In the genomic region with DNA sequence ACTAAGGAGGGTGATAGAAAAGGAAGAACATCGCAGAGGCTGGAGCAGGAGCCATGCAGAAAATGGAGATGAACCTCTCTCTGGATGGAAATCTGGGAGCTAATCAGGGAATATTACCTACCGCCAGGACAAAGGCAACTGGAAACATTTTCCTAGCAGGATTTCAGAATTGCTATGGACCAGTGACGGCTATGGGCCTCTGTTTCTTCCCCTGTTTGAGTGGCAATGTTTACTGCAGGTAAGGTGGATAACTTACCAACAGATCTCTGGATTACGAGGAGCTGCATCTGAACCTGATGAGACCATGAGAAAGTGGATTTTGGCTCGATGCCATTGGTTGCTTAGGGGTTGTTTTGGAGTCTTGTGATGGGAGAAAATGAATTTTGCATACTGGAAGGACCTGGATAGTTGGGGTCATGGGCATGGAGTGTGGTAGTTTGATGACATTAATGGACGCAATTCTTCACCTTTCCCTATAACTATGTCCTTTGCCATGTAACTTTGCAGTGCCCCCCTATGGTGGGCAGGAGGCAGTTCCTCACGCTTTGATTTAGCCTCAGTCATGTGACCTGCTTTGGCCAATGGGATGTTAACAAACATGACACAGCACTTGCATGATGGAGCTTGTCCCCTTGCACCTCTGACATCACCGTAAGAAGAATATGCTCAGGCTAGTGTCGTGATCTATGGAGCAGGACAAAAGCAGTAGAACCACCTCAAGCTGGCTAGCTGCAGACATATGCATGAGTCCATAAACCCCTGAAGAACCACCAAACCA, we compare ENCODE assay signal across 15 cellular contexts.
"Had no signal": no experiment of that assay in that cellular context is flagged by ENCODE, and none has a peak within 500 bp of the region (broad histone marks: within the 10 kb centered on the region; RNA-seq: fewer than 3 reads in every experiment).

No MANE protein-coding gene starts in this region.

- H3K36me3 ChIP-seq: lower lobe of right lung, transverse colon had no signal

- H3K36me3 Mint-ChIP-seq: activated naive CD4-positive, alpha-beta T cell treated with anti-CD3 and anti-CD28 coated beads, Interleukin-2, amount 50 U/mL, for 24 hours; stimulated activated naive B cell treated with anti-CD40 and anti-IgM and Interleukin-4, amounts not matched to agents 10 μg/mL and 1 μg/mL and 100 μg/mL, for 72 hours had no signal

- H3K4me3 ChIP-seq: body of pancreas, lower lobe of right lung, smooth muscle cell, transverse colon had no signal

- DNase-seq: activated CD4-positive, alpha-beta T cell treated with anti-CD3 and anti-CD28 coated beads for 48 hours; activated effector memory CD4-positive, alpha-beta T cell treated with Interleukin-2 at 50 U/mL for 16 hours; activated T-cell treated with anti-CD3 and anti-CD28 coated beads for 4 hours; amniotic stem cell; body of pancreas; effector memory CD4-positive, alpha-beta T cell; left cardiac atrium; lower lobe of right lung; naive thymus-derived CD4-positive, alpha-beta T cell; stimulated activated naive B cell treated with anti-CD40 and anti-IgM and Interleukin-4, amounts not matched to agents 10 μg/mL and 1 μg/mL and 100 μg/mL, for 72 hours; T-helper 9 cell; transverse colon had no signal

- H3K4me2 ChIP-seq: smooth muscle cell had no signal

- H3K27ac Mint-ChIP-seq: activated naive CD4-positive, alpha-beta T cell treated with anti-CD3 and anti-CD28 coated beads, Interleukin-2, amount 50 U/mL, for 24 hours; naive thymus-derived CD4-positive, alpha-beta T cell; stimulated activated naive B cell treated with anti-CD40 and anti-IgM and Interleukin-4, amounts not matched to agents 10 μg/mL and 1 μg/mL and 100 μg/mL, for 72 hours had no signal

- H3K27me3 Mint-ChIP-seq: activated naive CD4-positive, alpha-beta T cell treated with anti-CD3 and anti-CD28 coated beads, Interleukin-2, amount 50 U/mL, for 24 hours had no signal

- ATAC-seq: body of pancreas; left cardiac atrium; lower lobe of right lung; naive thymus-derived CD4-positive, alpha-beta T cell; stimulated activated naive B cell treated with anti-CD40 and anti-IgM and Interleukin-4, amounts not matched to agents 10 μg/mL and 1 μg/mL and 100 μg/mL, for 72 hours had no signal

- H3K4me1 Mint-ChIP-seq: activated naive CD4-positive, alpha-beta T cell treated with anti-CD3 and anti-CD28 coated beads, Interleukin-2, amount 50 U/mL, for 24 hours had no signal

- H3K27me3 ChIP-seq: body of pancreas, transverse colon had no signal

- H3K9me3 ChIP-seq: body of pancreas had no signal

- H3K4me3 Mint-ChIP-seq: activated naive CD4-positive, alpha-beta T cell treated with anti-CD3 and anti-CD28 coated beads, Interleukin-2, amount 50 U/mL, for 24 hours; naive thymus-derived CD4-positive, alpha-beta T cell; stimulated activated naive B cell treated with anti-CD40 and anti-IgM and Interleukin-4, amounts not matched to agents 10 μg/mL and 1 μg/mL and 100 μg/mL, for 72 hours had no signal

- H3K4me1 ChIP-seq: transverse colon had no signal

- H3K27ac ChIP-seq: body of pancreas, lower lobe of right lung, transverse colon, VCaP had no signal
